ENCODE assay signal across 11 cellular contexts in genomic region chr2:134231965-134232340, GRCh38. TPM values are rescaled to one million over a fixed set of nuclear protein-coding genes. Genes with fewer than 3 reads are reported as not detected.
DNase-seq lines count a peak whose midpoint lies in the region; ATAC-seq and TF ChIP-seq lines count a peak whose summit lies in the region.
"Had no signal": no experiment of that assay in that cellular context is flagged by ENCODE, and none has a peak within 500 bp of the region (broad histone marks: within the 10 kb centered on the region; RNA-seq: fewer than 3 reads in every experiment).

No MANE protein-coding gene starts in this region.

- H3F3A ChIP-seq in MM.1S (ENCODE audit: insufficient read depth, low read length): peaks cover 27% of the 10 kb centered on the region

- H3K4me3 ChIP-seq in MM.1S (ENCODE audit: low read length) (no peak overlapping the region), epithelial cell of proximal tubule (ENCODE audit: low read depth, low read length) (no peak overlapping the region)

- H3K79me2 ChIP-seq in MM.1S (ENCODE audit: low read length): peaks cover 93% of the 10 kb centered on the region

- H3K4me1 ChIP-seq in MM.1S (ENCODE audit: low read length): peaks cover 71% of the 10 kb centered on the region

- no peaks in the 10 kb centered on the region for H4K20me1 ChIP-seq in MM.1S (ENCODE audit: insufficient read depth, low read length)

- no peak overlapping the region for H3K9ac ChIP-seq in MM.1S (ENCODE audit: low read length)

- no peaks in the 10 kb centered on the region for H3K9me3 ChIP-seq in MM.1S (replicated peaks; ENCODE audit: insufficient read depth, low read length)

- no peaks in the 10 kb centered on the region for H3K27me3 ChIP-seq in MM.1S (replicated peaks; ENCODE audit: insufficient read depth, low read length)

- DNase-seq in stimulated activated CD4-positive, alpha-beta T cell treated with anti-CD3 and anti-CD28 coated beads, Interleukin-4, amount 100 ng/mL, for 24 hours: peak; percentile 2
- DNase-seq in stimulated activated CD4-positive, alpha-beta T cell treated with anti-CD3 and anti-CD28 coated beads, Interleukin-2, amount 100 ng/mL, for 24 hours: no peak
- DNase-seq in MM.1S: no peak
- peak; percentile 49 for DNase-seq in epithelial cell of proximal tubule (ENCODE audit: low read depth)
- no peak for DNase-seq in SIG-M5 (lab: John Stamatoyannopoulos, UW)
- no peak for DNase-seq in activated CD8-positive, alpha-beta memory T cell treated with anti-CD3 and anti-CD28 coated beads for 24 hours
- no peak for DNase-seq in NCI-H1048 (lab: John Stamatoyannopoulos, UW)
- DNase-seq: caudate nucleus, NCI-H524 treated with DMSO at 0.1 percent for 48 hours, substantia nigra had no signal

- no peak overlapping the region for H2AFZ ChIP-seq in MM.1S (ENCODE audit: low read length)

- peak overlapping the region; percentile 81; the same call in 1 of the 2 replicates for H3K27ac ChIP-seq in MM.1S (ENCODE audit: low read length)

- TF ChIP-seq CTCF in MM.1S (IDR thresholded peaks at IDR 0.05; ENCODE audit: low read length): no peak
- TF ChIP-seq CTCF in epithelial cell of proximal tubule (conservative IDR thresholded peaks at IDR 0.05; ENCODE audit: low read depth, low read length): no peak

- H3K9me2 ChIP-seq in MM.1S (replicated peaks; ENCODE audit: insufficient read depth, low read length): no peaks in the 10 kb centered on the region

- peak overlapping the region; percentile 58 for H3K4me2 ChIP-seq in MM.1S (ENCODE audit: low read depth, low read length)

- no peak for ATAC-seq in GM21825 (IDR thresholded peaks at IDR 0.05; ENCODE audit: unreplicated experiment)

- H3K36me3 ChIP-seq in MM.1S (replicated peaks; ENCODE audit: insufficient read depth, low read length): no peaks in the 10 kb centered on the region

RNA-seq across cellular contexts. Expression of gene MGAT5, which starts 21.9 kb away (rescaled TPM):
- total RNA-seq in epithelial cell of proximal tubule: 24.0 and 34.0 TPM in 2 replicates

Comparison
In these comparisons a context has a peak if more than half of its experiments do, and no peak if none do; other contexts are left out.
1. DNase-seq: peak in stimulated activated CD4-positive, alpha-beta T cell treated with anti-CD3 and anti-CD28 coated beads, Interleukin-4, amount 100 ng/mL, for 24 hours (single experiment) and epithelial cell of proximal tubule (single experiment); none in stimulated activated CD4-positive, alpha-beta T cell treated with anti-CD3 and anti-CD28 coated beads, Interleukin-2, amount 100 ng/mL, for 24 hours (0 of 2), MM.1S (single experiment), SIG-M5 (single experiment), activated CD8-positive, alpha-beta memory T cell treated with anti-CD3 and anti-CD28 coated beads for 24 hours (single experiment) and NCI-H1048 (single experiment).